28 cellular contexts compared by ENCODE assay signal in the genomic region with DNA sequence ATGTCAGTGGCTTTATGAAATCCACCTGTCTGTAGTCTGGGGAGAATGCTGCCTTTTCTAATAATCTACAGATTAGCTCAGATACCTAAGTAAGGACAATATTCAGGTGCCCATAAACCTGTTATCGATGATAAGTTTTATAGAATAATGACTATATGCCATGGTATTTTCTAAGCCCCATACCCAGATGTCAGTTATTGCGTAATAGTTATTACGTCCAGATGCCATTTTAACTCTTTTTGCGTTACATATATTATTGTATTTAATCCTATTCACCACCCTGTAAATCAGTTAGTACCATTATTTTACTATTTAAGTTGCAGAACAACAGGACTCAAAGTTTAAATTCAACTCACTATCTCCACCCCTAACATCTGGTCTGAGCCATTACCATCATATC.
"Had no signal": no experiment of that assay in that cellular context is flagged by ENCODE, and none has a peak within 500 bp of the region (broad histone marks: within the 10 kb centered on the region; RNA-seq: fewer than 3 reads in every experiment).

No MANE protein-coding gene starts in this region.

- ATAC-seq: effector memory CD8-positive, alpha-beta T cell; esophagus mucosa; gastrocnemius medialis; heart right ventricle; left cardiac atrium; left lung; left ventricle myocardium superior; lower lobe of right lung; mucosa of descending colon had no signal

- H3K9me3 Mint-ChIP-seq: dendritic cell treated with granulocyte-macrophage colony-stimulating factor and Interleukin-4, amounts not matched to agents 40 ng/mL and 50 ng/mL, for 4 days; effector memory CD8-positive, alpha-beta T cell; endodermal cell; naive B cell had no signal

- H3K36me3 Mint-ChIP-seq: mesothelial cell of epicardium, naive B cell had no signal

- FAIRE-seq: endometrium, islet of Langerhans, keratinocyte had no signal

- H3K27ac ChIP-seq: colonic mucosa, epithelial cell of prostate, esophagus squamous epithelium, gastrocnemius medialis, heart right ventricle, left lung, lower lobe of right lung had no signal

- H3K4me1 Mint-ChIP-seq: endodermal cell, mesothelial cell of epicardium, naive B cell had no signal

- H3K27me3 ChIP-seq: colonic mucosa, esophagus squamous epithelium, gastrocnemius medialis, heart right ventricle, left lung had no signal

- H3K4me1 ChIP-seq: colonic mucosa, esophagus squamous epithelium, gastrocnemius medialis, heart right ventricle, left lung, lower lobe of right lung had no signal

- H3K9me3 ChIP-seq: colonic mucosa, esophagus squamous epithelium, gastrocnemius medialis, lower lobe of right lung, mucosa of descending colon had no signal

- H3K36me3 ChIP-seq: colonic mucosa, esophagus squamous epithelium, gastrocnemius medialis, heart right ventricle, left lung, lower lobe of right lung had no signal

- H3K4me3 ChIP-seq: colonic mucosa, esophagus squamous epithelium, gastrocnemius medialis, heart right ventricle, left lung, lower lobe of right lung, mucosa of descending colon had no signal

- H3K27ac Mint-ChIP-seq: dendritic cell treated with granulocyte-macrophage colony-stimulating factor and Interleukin-4, amounts not matched to agents 40 ng/mL and 50 ng/mL, for 4 days; effector memory CD8-positive, alpha-beta T cell; endodermal cell; mesothelial cell of epicardium; naive B cell had no signal

- H3K27me3 Mint-ChIP-seq: dendritic cell treated with granulocyte-macrophage colony-stimulating factor and Interleukin-4, amounts not matched to agents 40 ng/mL and 50 ng/mL, for 4 days; effector memory CD8-positive, alpha-beta T cell; naive B cell had no signal

- DNase-seq: colonic mucosa; cortex of kidney; effector CD8-positive, alpha-beta T cell; effector memory CD8-positive, alpha-beta T cell; endodermal cell; erythroblast; esophagus squamous epithelium; foreskin fibroblast; foreskin melanocyte; gastrocnemius medialis; glutamatergic neuron; head of caudate nucleus; heart right ventricle; hippocampal formation; left cardiac atrium; left lung; left ventricle myocardium superior; lower lobe of right lung; mesenchymal stem cell; mucosa of descending colon; naive B cell had no signal

- H3K4me3 Mint-ChIP-seq: dendritic cell treated with granulocyte-macrophage colony-stimulating factor and Interleukin-4, amounts not matched to agents 40 ng/mL and 50 ng/mL, for 4 days; effector memory CD8-positive, alpha-beta T cell; endodermal cell; mesothelial cell of epicardium; naive B cell had no signal
